In genomic region chr20:14860410-14860814, GRCh38 we compare ENCODE assay signal across 8 cellular contexts.
DNase-seq lines count a peak whose midpoint lies in the region; ATAC-seq and TF ChIP-seq lines count a peak whose summit lies in the region.

No MANE protein-coding gene starts in this region.

- no peaks in the 10 kb centered on the region for H3K9me3 Mint-ChIP-seq in MCF 10A (ENCODE audit: unreplicated experiment)
- no peaks in the 10 kb centered on the region for H3K9me3 Mint-ChIP-seq in endodermal cell

- POLR2A ChIA-PET in MCF 10A (lab: Yijun Ruan, JAX): interaction anchor here (0.6 to 1.0 kb wide), 2 partner anchors 13 to 15 kb away, joined by 3 to 4 read pairs; no protein-coding TSS in a partner anchor

- H3K36me3 Mint-ChIP-seq in MCF 10A (ENCODE audit: insufficient read depth, unreplicated experiment) (no peaks in the 10 kb centered on the region), endodermal cell (ENCODE audit: low read depth) (no peaks in the 10 kb centered on the region)

- ATAC-seq in aorta (ENCODE audit: low FRiP score) (peak; percentile 53), GM21526 (IDR thresholded peaks at IDR 0.05; ENCODE audit: low FRiP score, unreplicated experiment) (no peak)
- no peak for ATAC-seq in stimulated activated naive CD8-positive, alpha-beta T cell treated with anti-CD3 and anti-CD28 coated beads, Interleukin-15, Interleukin-2, amounts not matched to agents 100 U/mL and 50 U/mL, for 24 hours

- no peaks in the 10 kb centered on the region for H3K36me3 ChIP-seq in breast epithelium
- H3K36me3 ChIP-seq in endodermal cell (ENCODE audit: control insufficient read depth, insufficient read depth, low read length): no peaks in the 10 kb centered on the region
- no peaks in the 10 kb centered on the region for H3K36me3 ChIP-seq in aorta (ENCODE audit: control insufficient read depth in 1 of 2, insufficient read depth in 2 of 2, low read length in 1 of 2)

- H3K4me1 ChIP-seq in breast epithelium: no peaks in the 10 kb centered on the region
- H3K4me1 ChIP-seq in endodermal cell (ENCODE audit: control insufficient read depth, insufficient read depth, low read length): no peaks in the 10 kb centered on the region
- no peaks in the 10 kb centered on the region for H3K4me1 ChIP-seq in aorta (ENCODE audit: control insufficient read depth in 1 of 2, insufficient read depth in 2 of 2, low read length in 2 of 2)

- CTCF ChIA-PET in MCF 10A (lab: Yijun Ruan, JAX): interaction anchor here (0.6 to 0.7 kb wide), 2 partner anchors 520 to 1040 kb away, joined by 3 read pairs; no protein-coding TSS in a partner anchor

- H3K9me3 ChIP-seq in breast epithelium (no peaks in the 10 kb centered on the region), endodermal cell (ENCODE audit: control insufficient read depth, low read length) (no peaks in the 10 kb centered on the region), aorta (ENCODE audit: control insufficient read depth, low read length) (no peaks in the 10 kb centered on the region)

- H3K4me3 ChIP-seq in breast epithelium (no peak overlapping the region), endodermal cell (ENCODE audit: low read length) (peak overlapping the region; percentile 54), aorta (ENCODE audit: low read length in 2 of 2) (no peak overlapping the region)

- BruUV-seq in MCF 10A (replicated peaks; lab: Mats Ljungman, UMichigan): no TSS peak

- H3K27ac ChIP-seq in breast epithelium (no peak overlapping the region), endodermal cell (ENCODE audit: low read depth, low read length) (no peak overlapping the region), aorta (ENCODE audit: low read depth in 1 of 2, low read length in 2 of 2) (no peak overlapping the region)

- H3K4me3 Mint-ChIP-seq in MCF 10A (ENCODE audit: unreplicated experiment) (no peak overlapping the region), endodermal cell (peak overlapping the region; percentile 26)

- DNase-seq in MCF 10A (ENCODE audit: unreplicated experiment) (peak; percentile 15), breast epithelium (ENCODE audit: low spot score in 2 of 2) (no peak), NCI-H2227 treated with DMSO at 0.1 percent for 48 hours (lab: John Stamatoyannopoulos, UW) (peak; percentile 77), endodermal cell (peak; percentile 88), aorta (no peak), T-helper 1 cell (no peak)
- no peak for DNase-seq in stimulated activated naive CD8-positive, alpha-beta T cell treated with anti-CD3 and anti-CD28 coated beads, Interleukin-15, Interleukin-2, amounts not matched to agents 100 U/mL and 50 U/mL, for 24 hours

- TF ChIP-seq CTCF in MCF 10A (IDR thresholded peaks at IDR 0.05; ENCODE audit: unreplicated experiment) (no peak), breast epithelium (IDR thresholded peaks at IDR 0.05) (no peak), endodermal cell (conservative IDR thresholded peaks at IDR 0.05) (no peak)

- no peak overlapping the region for H3K27ac Mint-ChIP-seq in MCF 10A (ENCODE audit: low read depth, unreplicated experiment)
- H3K27ac Mint-ChIP-seq in endodermal cell: no peak overlapping the region

- intact Hi-C loops in MCF 10A (cut with micrococcal nuclease): no loop called here
- intact Hi-C loops in breast epithelium (cut with DNase I; ENCODE audit: low total_unique reads): no loop called here
- intact Hi-C loops in aorta (cut with DNase I): no loop called here

- H3K27me3 Mint-ChIP-seq in MCF 10A (ENCODE audit: insufficient read depth, unreplicated experiment): no peaks in the 10 kb centered on the region
- peaks cover 2% of the 10 kb centered on the region for H3K27me3 Mint-ChIP-seq in endodermal cell (ENCODE audit: insufficient read depth)

- no peak overlapping the region for H3K9ac ChIP-seq in endodermal cell (ENCODE audit: extremely low read depth, low read length, poor library complexity, severe bottlenecking)

- whole genome bisulfite sequencing in endodermal cell (ENCODE audit: insufficient coverage in 1 of 2, insufficient read length in 1 of 2), 2 experiments: 0 to 1% methylated on average over 1 to 4 of the region's 4 CpGs
- WGBS in aorta, 2 donors: 1 to 6% methylated on average over 4 of the region's 4 CpGs

- H3K4me1 Mint-ChIP-seq in MCF 10A (ENCODE audit: insufficient read depth, unreplicated experiment) (peaks cover 6% of the 10 kb centered on the region), endodermal cell (peaks cover 22% of the 10 kb centered on the region)

- H3K27me3 ChIP-seq in breast epithelium (no peaks in the 10 kb centered on the region), endodermal cell (ENCODE audit: control insufficient read depth, insufficient read depth, low read length, poor library complexity, severe bottlenecking) (no peaks in the 10 kb centered on the region), aorta (ENCODE audit: control insufficient read depth in 1 of 2, insufficient read depth in 2 of 2, low read length in 1 of 2) (no peaks in the 10 kb centered on the region)

- no peak for TF ChIP-seq POLR2A in breast epithelium (IDR thresholded peaks at IDR 0.05)

Comparison
In these comparisons a context has a peak if more than half of its experiments do, and no peak if none do; other contexts are left out.
1. DNase-seq: peak in MCF 10A (single experiment), NCI-H2227 treated with DMSO at 0.1 percent for 48 hours (single experiment) and endodermal cell (single experiment); none in breast epithelium (0 of 2), aorta (0 of 2), T-helper 1 cell (0 of 5) and stimulated activated naive CD8-positive, alpha-beta T cell treated with anti-CD3 and anti-CD28 coated beads, Interleukin-15, Interleukin-2, amounts not matched to agents 100 U/mL and 50 U/mL, for 24 hours (single experiment).